ENCODE assay signal across 8 cellular contexts in genomic region chr11:72225411-72225951, GRCh38. TPM values are rescaled to one million over a fixed set of nuclear protein-coding genes. Genes with fewer than 3 reads are reported as not detected.
DNase-seq lines count a peak whose midpoint lies in the region; ATAC-seq, FAIRE-seq and TF ChIP-seq lines count a peak whose summit lies in the region.

No MANE protein-coding gene starts in this region.

- H3K4me2 ChIP-seq in Loucy (ENCODE audit: low read depth, low read length, poor library complexity, severe bottlenecking) (peak overlapping the region; percentile 97), K562 (ENCODE audit: insufficient read depth, low read length) (peak overlapping the region; percentile 88)

- peaks cover 8% of the 10 kb centered on the region for H3K9me1 ChIP-seq in K562 (ENCODE audit: control insufficient read depth, insufficient read depth, low read length)

- TF ChIP-seq POLR2A in K562 (conservative IDR thresholded peaks at IDR 0.05), result no peak
- no peak for TF ChIP-seq POLR2A in uterus (IDR thresholded peaks at IDR 0.05)

- 10% methylated on average over 11 of the region's 11 CpGs for WGBS in K562 (ENCODE audit: insufficient coverage, low coverage, missing lambda C conversion rate)
- 9 to 15% methylated on average over 7 to 10 of the region's 11 CpGs for WGBS in mesodermal cell (ENCODE audit: insufficient coverage in 2 of 2), 2 experiments

- no peak for TF ChIP-seq CTCF in Loucy (conservative IDR thresholded peaks at IDR 0.05; ENCODE audit: low read length)
- no peak for TF ChIP-seq CTCF in K562 (IDR thresholded peaks at IDR 0.05 in 2 of 3, conservative IDR thresholded peaks at IDR 0.05 in 1 of 3; ENCODE audit: insufficient read depth in 2 of 3, low read depth in 1 of 3, low read length in 3 of 3)
- TF ChIP-seq CTCF in uterus (IDR thresholded peaks at IDR 0.05), result no peak

- intact Hi-C loops in K562 (cut with micrococcal nuclease) (no loop called here), uterus (cut with DNase I; ENCODE audit: low total_unique reads) (no loop called here)

- H3K27ac ChIP-seq in K562 (ENCODE audit: extremely low read depth, low read depth, low read length), result peak overlapping the region; percentile 88
- H3K27ac ChIP-seq in mesodermal cell (ENCODE audit: low read depth, low read length, severe bottlenecking), result no peak overlapping the region
- H3K27ac ChIP-seq in uterus, result peak overlapping the region; percentile 94 to 99

- H3K4me1 ChIP-seq in Loucy (ENCODE audit: insufficient read depth, low read length, poor library complexity, severe bottlenecking) (peaks cover 38% of the 10 kb centered on the region), K562 (replicated peaks in 1 of 2; ENCODE audit: control insufficient read depth in 2 of 2, insufficient read depth in 2 of 2, low read length in 2 of 2) (peaks cover 24 to 64% of the 10 kb centered on the region in 2 experiments), mesodermal cell (ENCODE audit: control insufficient read depth, insufficient read depth, low read length, poor library complexity, severe bottlenecking) (peaks cover 14% of the 10 kb centered on the region), uterus (peaks cover 0 to 15% of the 10 kb centered on the region in 2 donors)

- POLR2A ChIA-PET in K562 (lab: Yijun Ruan, JAX), result interaction anchor here (0.6 to 1.4 kb wide), 5 partner anchors 9 to 208 kb away, joined by 3 to 5 read pairs (median 3); no protein-coding TSS in a partner anchor

- H3K79me2 ChIP-seq in Loucy (ENCODE audit: insufficient read depth, low read length), result peaks cover 37% of the 10 kb centered on the region
- H3K79me2 ChIP-seq in K562 (ENCODE audit: control insufficient read depth, insufficient read depth, low read length), result peaks cover 27% of the 10 kb centered on the region

- H3K4me3 ChIP-seq in Loucy (ENCODE audit: low read length, poor library complexity, severe bottlenecking) (peak overlapping the region; percentile 99), K562 (peak overlapping the region; percentile 84), mesodermal cell (ENCODE audit: extremely low read depth, insufficient read depth, low read length, poor library complexity, severe bottlenecking) (peak overlapping the region; percentile 95), uterus (peak overlapping the region; percentile 86 to 94)

- BruUV-seq in K562 (replicated peaks; lab: Mats Ljungman, UMichigan), result no TSS peak

- H4K20me1 ChIP-seq in Loucy (ENCODE audit: insufficient read depth, low read length, poor library complexity, severe bottlenecking) (peaks cover 24% of the 10 kb centered on the region), K562 (replicated peaks; ENCODE audit: control insufficient read depth, insufficient read depth, low read length) (no peaks in the 10 kb centered on the region)

- DNase-seq in DMS53 (lab: John Stamatoyannopoulos, UW) (peak; percentile 74), K562 (ENCODE audit: extremely low read depth in 1 of 4, low spot score in 3 of 4) (peak in 1 of 4 experiments; percentile 23), uterus (no peak), Ammon's horn (ENCODE audit: low spot score) (no peak), H4 (ENCODE audit: low spot score) (no peak)

- TF ChIP-seq EP300 in K562 (IDR thresholded peaks at IDR 0.05; ENCODE audit: low read length), result no peak

- in situ Hi-C loops in K562 (cut with MboI), result no loop called here

- H2AFZ ChIP-seq in Loucy (ENCODE audit: low read length), result 0 out of 2 replicates have a peak overlapping the region, but pooled peaks have one; percentile 32
- H2AFZ ChIP-seq in K562 (ENCODE audit: low read depth, low read length), result no peak overlapping the region

- H3K9me3 ChIP-seq in Loucy (ENCODE audit: insufficient read depth, low read depth, low read length), result no peaks in the 10 kb centered on the region
- no peaks in the 10 kb centered on the region for H3K9me3 ChIP-seq in K562 (replicated peaks; ENCODE audit: control insufficient read depth, insufficient read depth, low read depth, low read length)
- no peaks in the 10 kb centered on the region for H3K9me3 ChIP-seq in mesodermal cell (ENCODE audit: control insufficient read depth, low read length)
- H3K9me3 ChIP-seq in uterus, result no peaks in the 10 kb centered on the region

- H3K36me3 ChIP-seq in Loucy (ENCODE audit: insufficient read depth, low read length) (peaks cover 23% of the 10 kb centered on the region; the same call in 1 of the 2 replicates), K562 (ENCODE audit: control insufficient read depth, insufficient read depth, low read length) (peaks cover 44% of the 10 kb centered on the region; the same call in 2 of the 3 replicates), mesodermal cell (ENCODE audit: control insufficient read depth, insufficient read depth, low read length) (peaks cover 41% of the 10 kb centered on the region), uterus (no peaks in the 10 kb centered on the region)

- H3F3A ChIP-seq in Loucy (ENCODE audit: low read depth), result no peaks in the 10 kb centered on the region

- H3K9me2 ChIP-seq in Loucy (replicated peaks; ENCODE audit: low read depth, low read length), result no peaks in the 10 kb centered on the region

- CTCF ChIA-PET in K562 (lab: Yijun Ruan, JAX; ENCODE audit: low intra/inter-chr PET ratio), result no interaction called here

- ATAC-seq in K562 (no peak), GM18502 (IDR thresholded peaks at IDR 0.05; ENCODE audit: poor library complexity, unreplicated experiment) (no peak)

- FAIRE-seq in K562 (lab: Jason Lieb, UNC), result peak; percentile 29

- H3K9ac ChIP-seq in Loucy (ENCODE audit: low read depth, low read length, poor library complexity, severe bottlenecking) (peak overlapping the region; percentile 94), K562 (ENCODE audit: insufficient read depth in 1 of 2, low read depth in 2 of 2, low read length in 2 of 2) (peak overlapping the region; percentile 82 to 89)

- H3K27me3 ChIP-seq in Loucy (ENCODE audit: insufficient read depth, low read length, poor library complexity, severe bottlenecking), result no peaks in the 10 kb centered on the region
- H3K27me3 ChIP-seq in K562 (ENCODE audit: control insufficient read depth in 2 of 2, insufficient read depth in 2 of 2, low read length in 2 of 2), result no peaks in the 10 kb centered on the region
- no peaks in the 10 kb centered on the region for H3K27me3 ChIP-seq in uterus

- no peak for TF ChIP-seq RAD21 in K562 (CRISPR knock-in tag; conservative IDR thresholded peaks at IDR 0.05 in 1 of 2, IDR thresholded peaks at IDR 0.05 in 1 of 2)

RNA-seq across cellular contexts. Expression of gene INPPL1, which starts 0.9 kb away (rescaled TPM):
- 549 and 1,360 TPM in 2 replicates for total RNA-seq in K562 (2011; cell fraction: chromatin; rRNA removed; ENCODE audit: low replicate concordance)
- total RNA-seq in K562 (2011; cell fraction: nucleolus; rRNA removed), result 683 and 737 TPM in 2 replicates
- 497 TPM in 2 replicates for total RNA-seq in K562 (2011; cell fraction: nucleoplasm; rRNA removed)
- 61.6 and 94.9 TPM in 2 replicates for total RNA-seq in K562 (2014; rRNA removed)
- total RNA-seq in K562 (2014; rRNA removed; fragmentation: Illumina TruSeq; extraction: Trizol), result 36.2 and 37.8 TPM in 2 replicates
- total RNA-seq in K562 (2015; rRNA removed; fragmentation: Illumina TruSeq; extraction: Trizol), result 51.1 and 52.7 TPM in 2 replicates
- total RNA-seq in K562 (2021), result 135 and 137 TPM in 2 replicates
- 75.9 and 141 TPM in 2 replicates for polyA plus RNA-seq in K562 (2011; rRNA removed)
- 53.0 and 79.7 TPM in 2 replicates for polyA plus RNA-seq in K562 (2011; cell fraction: cytosol; rRNA removed)
- polyA plus RNA-seq in K562 (2011; cell fraction: nucleus; rRNA removed), result 1,064 and 1,073 TPM in 2 replicates
- polyA plus RNA-seq in K562 (2012), result 92.0 and 111 TPM in 2 replicates
- polyA plus RNA-seq in K562 (2014; fragmentation: Illumina TruSeq; extraction: Trizol), result 83.2 and 84.0 TPM in 2 replicates
- under 1 TPM; 0.55 to 0.81 TPM for polyA plus RNA-seq in K562 (2014; fragmentation: Nextera tagmentation; extraction: Ambion mirVana)
- 94.8 and 118 TPM in 2 replicates for polyA plus RNA-seq in K562 (2014; rRNA removed)
- 61.2 and 72.8 TPM in 2 replicates for polyA minus RNA-seq in K562 (2011; rRNA and poly(A)+ RNA removed)
- 85.6 and 95.4 TPM in 2 replicates for polyA minus RNA-seq in K562 (2011; cell fraction: cytosol; rRNA and poly(A)+ RNA removed)
- 195 and 256 TPM in 2 replicates for polyA minus RNA-seq in K562 (2011; cell fraction: nucleus; rRNA and poly(A)+ RNA removed)
- polyA plus RNA-seq in mesodermal cell (2013, experiment 1 of 2), result 126 TPM
- 109 TPM for polyA plus RNA-seq in mesodermal cell (2013, experiment 2 of 2)
- total RNA-seq in uterus, result 100 to 1,000 TPM in 1 of 4 donors, 10 to 100 TPM in 3; 47.1 to 200 (median 50.8) TPM
- total RNA-seq in H4 (2014; rRNA removed; shearing (Covaris generic)), result 23.6 and 40.7 TPM in 2 replicates

RNA-seq across cellular contexts. Expression of gene FOLR2, which starts 8.9 kb away (rescaled TPM):
- not detected in 2 replicates for total RNA-seq in K562 (2011; cell fraction: chromatin; rRNA removed; ENCODE audit: low replicate concordance)
- not detected in 2 replicates for total RNA-seq in K562 (2011; cell fraction: nucleolus; rRNA removed)
- not detected in 2 replicates for total RNA-seq in K562 (2011; cell fraction: nucleoplasm; rRNA removed)
- total RNA-seq in K562 (2014; rRNA removed) (not detected in 2 replicates), K562 (2014; rRNA removed; fragmentation: Illumina TruSeq; extraction: Trizol) (not detected in 2 replicates), K562 (2015; rRNA removed; fragmentation: Illumina TruSeq; extraction: Trizol) (not detected in 2 replicates), K562 (2021) (0.20 TPM in 1 of 2 replicates, not detected in the other), uterus (10 to 100 TPM in 2 of 4 donors, 1 to 10 TPM in 1, under 1 TPM in 1; 0.51 to 52.1 (median 19.9) TPM)
- polyA plus RNA-seq in K562 (2011; rRNA removed) (not detected in 2 replicates), K562 (2014; fragmentation: Illumina TruSeq; extraction: Trizol) (0.28 TPM in 1 of 2 replicates, not detected in the other), K562 (2014; fragmentation: Nextera tagmentation; extraction: Ambion mirVana) (under 1 TPM in 1 of 2 experiments, not detected in 1; 0.27 TPM), K562 (2014; rRNA removed) (not detected in 2 replicates)
- polyA plus RNA-seq in K562 (2011; cell fraction: cytosol; rRNA removed), result 0.57 TPM in 1 of 2 replicates, not detected in the other
- not detected in 2 replicates for polyA plus RNA-seq in K562 (2011; cell fraction: nucleus; rRNA removed)
- polyA plus RNA-seq in K562 (2012), result 0.14 TPM in 1 of 2 replicates, not detected in the other
- polyA minus RNA-seq in K562 (2011; rRNA and poly(A)+ RNA removed), result not detected in 2 replicates
- polyA minus RNA-seq in K562 (2011; cell fraction: cytosol; rRNA and poly(A)+ RNA removed), result not detected in 2 replicates
- not detected in 2 replicates for polyA minus RNA-seq in K562 (2011; cell fraction: nucleus; rRNA and poly(A)+ RNA removed)
- polyA plus RNA-seq in mesodermal cell (2013, experiment 1 of 2), result not detected
- polyA plus RNA-seq in mesodermal cell (2013, experiment 2 of 2), result not detected
- not detected in 2 replicates for total RNA-seq in H4 (2014; rRNA removed; shearing (Covaris generic))

RNA-seq across cellular contexts. Expression of gene PHOX2A, which starts 18.5 kb away (rescaled TPM):
- not detected in 2 replicates for total RNA-seq in K562 (2011; cell fraction: chromatin; rRNA removed; ENCODE audit: low replicate concordance)
- not detected in 2 replicates for total RNA-seq in K562 (2011; cell fraction: nucleolus; rRNA removed)
- not detected in 2 replicates for total RNA-seq in K562 (2011; cell fraction: nucleoplasm; rRNA removed)
- total RNA-seq in K562 (2014; rRNA removed) (not detected in 2 replicates), K562 (2014; rRNA removed; fragmentation: Illumina TruSeq; extraction: Trizol) (not detected in 2 replicates), K562 (2015; rRNA removed; fragmentation: Illumina TruSeq; extraction: Trizol) (not detected in 2 replicates), K562 (2021) (not detected in 2 replicates), uterus (not detected)
- polyA plus RNA-seq in K562 (2011; rRNA removed) (not detected in 2 replicates), K562 (2014; fragmentation: Illumina TruSeq; extraction: Trizol) (not detected in 2 replicates), K562 (2014; fragmentation: Nextera tagmentation; extraction: Ambion mirVana) (not detected), K562 (2014; rRNA removed) (not detected in 2 replicates)
- not detected in 2 replicates for polyA plus RNA-seq in K562 (2011; cell fraction: cytosol; rRNA removed)
- not detected in 2 replicates for polyA plus RNA-seq in K562 (2011; cell fraction: nucleus; rRNA removed)
- polyA plus RNA-seq in K562 (2012), result not detected in 2 replicates
- not detected in 2 replicates for polyA minus RNA-seq in K562 (2011; rRNA and poly(A)+ RNA removed)
- not detected in 2 replicates for polyA minus RNA-seq in K562 (2011; cell fraction: cytosol; rRNA and poly(A)+ RNA removed)
- not detected in 2 replicates for polyA minus RNA-seq in K562 (2011; cell fraction: nucleus; rRNA and poly(A)+ RNA removed)
- polyA plus RNA-seq in mesodermal cell (2013, experiment 1 of 2), result 0.63 TPM
- polyA plus RNA-seq in mesodermal cell (2013, experiment 2 of 2), result 1.3 TPM
- not detected in 2 replicates for total RNA-seq in H4 (2014; rRNA removed; shearing (Covaris generic))

RNA-seq across cellular contexts. Expression of gene FOLR1, which starts 33.5 kb away (rescaled TPM):
- 0.46 and 2.7 TPM in 2 replicates for total RNA-seq in K562 (2011; cell fraction: chromatin; rRNA removed; ENCODE audit: low replicate concordance)
- total RNA-seq in K562 (2011; cell fraction: nucleolus; rRNA removed), result 2.5 and 3.3 TPM in 2 replicates
- 1.8 and 2.9 TPM in 2 replicates for total RNA-seq in K562 (2011; cell fraction: nucleoplasm; rRNA removed)
- total RNA-seq in K562 (2014; rRNA removed) (0.68 and 0.90 TPM in 2 replicates), K562 (2014; rRNA removed; fragmentation: Illumina TruSeq; extraction: Trizol) (0.19 and 0.22 TPM in 2 replicates), K562 (2015; rRNA removed; fragmentation: Illumina TruSeq; extraction: Trizol) (0.58 and 0.75 TPM in 2 replicates), K562 (2021) (0.49 and 0.92 TPM in 2 replicates), uterus (10 to 100 TPM in 1 of 4 donors, 1 to 10 TPM in 1, not detected in 2; 1.8 to 22.0 TPM)
- polyA plus RNA-seq in K562 (2011; rRNA removed) (1.2 and 2.3 TPM in 2 replicates), K562 (2014; fragmentation: Illumina TruSeq; extraction: Trizol) (0.96 and 1.7 TPM in 2 replicates), K562 (2014; fragmentation: Nextera tagmentation; extraction: Ambion mirVana) (1 to 10 TPM; 1.0 to 1.7 TPM), K562 (2014; rRNA removed) (1.8 TPM in 2 replicates)
- 2.0 and 3.9 TPM in 2 replicates for polyA plus RNA-seq in K562 (2011; cell fraction: cytosol; rRNA removed)
- polyA plus RNA-seq in K562 (2011; cell fraction: nucleus; rRNA removed), result 0.77 and 1.7 TPM in 2 replicates
- 1.8 and 7.5 TPM in 2 replicates for polyA plus RNA-seq in K562 (2012)
- polyA minus RNA-seq in K562 (2011; rRNA and poly(A)+ RNA removed), result 1.5 TPM in 1 of 2 replicates, not detected in the other
- polyA minus RNA-seq in K562 (2011; cell fraction: cytosol; rRNA and poly(A)+ RNA removed), result 2.3 and 4.2 TPM in 2 replicates
- polyA minus RNA-seq in K562 (2011; cell fraction: nucleus; rRNA and poly(A)+ RNA removed), result 1.2 and 1.4 TPM in 2 replicates
- 3.7 TPM for polyA plus RNA-seq in mesodermal cell (2013, experiment 1 of 2)
- 1.9 TPM for polyA plus RNA-seq in mesodermal cell (2013, experiment 2 of 2)
- total RNA-seq in H4 (2014; rRNA removed; shearing (Covaris generic)), result 3.4 and 6.6 TPM in 2 replicates
